15 cellular contexts compared by ENCODE assay signal in the genomic region with DNA sequence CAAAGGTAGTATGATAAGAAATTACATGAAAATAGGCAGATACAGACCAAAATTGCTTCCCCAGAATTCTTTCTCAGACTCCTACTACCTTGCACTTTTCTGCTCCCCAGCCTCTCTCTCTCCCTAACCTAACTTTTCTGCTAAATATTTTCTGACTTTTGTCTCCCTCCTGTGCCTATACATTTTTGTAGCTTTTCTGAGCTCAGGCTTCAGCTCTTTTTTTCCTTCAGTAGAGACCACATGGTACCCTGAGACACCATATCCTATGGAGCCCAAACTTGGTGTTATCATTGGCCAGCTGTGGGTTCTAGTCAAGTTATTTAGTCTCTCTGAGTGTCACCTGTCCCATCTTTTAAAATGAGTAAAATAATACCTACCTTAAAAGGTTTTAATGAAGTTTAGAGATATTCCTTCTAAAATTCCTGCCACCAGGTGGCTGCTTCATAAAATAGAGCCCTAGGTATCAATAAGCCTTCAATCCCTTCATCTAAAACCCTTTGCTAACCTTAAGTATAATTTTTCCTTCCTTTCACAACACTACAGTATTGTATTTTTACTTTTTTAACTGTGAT.
A peak's percentile ranks its signal among the peaks of the same experiment; 100 is the strongest.
DNase-seq lines count a peak whose midpoint lies in the region; ATAC-seq and TF ChIP-seq lines count a peak whose summit lies in the region.
"Had no signal": no experiment of that assay in that cellular context is flagged by ENCODE, and none has a peak within 500 bp of the region (broad histone marks: within the 10 kb centered on the region; RNA-seq: fewer than 3 reads in every experiment).

No MANE protein-coding gene starts in this region.

- ATAC-seq in right cardiac atrium = no peak
- ATAC-seq: activated CD8-positive, alpha-beta memory T cell treated with anti-CD3 and anti-CD28 coated beads, Interleukin-2, amount 10 ng/mL, durations not matched to agents 7 days and 5 days; natural killer cell had no signal

- H3K9ac ChIP-seq in smooth muscle cell (ENCODE audit: low read depth) = no peak overlapping the region

- no peak overlapping the region for H2AFZ ChIP-seq in smooth muscle cell (ENCODE audit: low read depth)

- H3K27me3 ChIP-seq in cardiac muscle cell (no peaks in the 10 kb centered on the region), right cardiac atrium (ENCODE audit: control insufficient read depth, insufficient read depth) (no peaks in the 10 kb centered on the region), smooth muscle cell (ENCODE audit: low read depth) (no peaks in the 10 kb centered on the region)
- H3K27me3 ChIP-seq: uterus had no signal

- H3K4me3 ChIP-seq in cardiac muscle cell (no peak overlapping the region), right cardiac atrium (ENCODE audit: low read length) (no peak overlapping the region), fibroblast of pulmonary artery (replicated peaks; ENCODE audit: low read depth, low read length) (no peak overlapping the region), smooth muscle cell (no peak overlapping the region)
- H3K4me3 ChIP-seq: uterus had no signal

- POLR2A ChIA-PET in RWPE1 (lab: Yijun Ruan, JAX; ENCODE audit: low non-redundant PET) = no interaction called here

- intact Hi-C loops in right cardiac atrium (cut with DNase I) = no loop called here

- no peaks in the 10 kb centered on the region for H3K9me3 ChIP-seq in cardiac muscle cell (ENCODE audit: low read depth)
- no peaks in the 10 kb centered on the region for H3K9me3 ChIP-seq in right cardiac atrium (ENCODE audit: control insufficient read depth, low read length)
- no peaks in the 10 kb centered on the region for H3K9me3 ChIP-seq in smooth muscle cell (replicated peaks; ENCODE audit: low read depth)
- H3K9me3 ChIP-seq: uterus had no signal

- no peaks in the 10 kb centered on the region for H4K20me1 ChIP-seq in smooth muscle cell (ENCODE audit: low read depth)

- TF ChIP-seq CTCF in cardiac muscle cell (IDR thresholded peaks at IDR 0.05; ENCODE audit: low read depth, low read length) (peak; percentile 20), RWPE1 (conservative IDR thresholded peaks at IDR 0.05; ENCODE audit: low read depth) (no peak), fibroblast of pulmonary artery (IDR thresholded peaks at IDR 0.05; ENCODE audit: low read length, missing control alignments) (peak; percentile 18), smooth muscle cell (IDR thresholded peaks at IDR 0.05; ENCODE audit: borderline replicate concordance, insufficient read depth, poor library complexity, severe bottlenecking) (peak; percentile 43)

- H3K27ac ChIP-seq in cardiac muscle cell (no peak overlapping the region), right cardiac atrium (ENCODE audit: low read length) (no peak overlapping the region), RWPE1 (no peak overlapping the region), smooth muscle cell (ENCODE audit: low read depth) (no peak overlapping the region), substantia nigra (ENCODE audit: low read depth, low read length, poor library complexity, severe bottlenecking) (no peak overlapping the region)
- H3K27ac ChIP-seq: HL-60, uterus had no signal

- H3K36me3 ChIP-seq in cardiac muscle cell (no peaks in the 10 kb centered on the region), smooth muscle cell (ENCODE audit: low read depth) (no peaks in the 10 kb centered on the region)
- H3K36me3 ChIP-seq: uterus had no signal

- DNase-seq in cardiac muscle cell (ENCODE audit: low read depth in 1 of 2, low spot score in 1 of 2) (no peak), right cardiac atrium (no peak), RWPE1 (ENCODE audit: low spot score) (peak; percentile 43), fibroblast of pulmonary artery (ENCODE audit: low read depth) (no peak), smooth muscle cell (lab: John Stamatoyannopoulos, UW; ENCODE audit: unreplicated experiment) (no peak), substantia nigra (lab: John Stamatoyannopoulos, UW) (no peak), NCI-H1105 treated with DMSO at 0.1 percent for 48 hours (lab: John Stamatoyannopoulos, UW) (no peak)
- DNase-seq in stimulated activated CD8-positive, alpha-beta memory T cell treated with anti-CD3 and anti-CD28 coated beads, Interleukin-4, amount 100 ng/mL, for 48 hours = no peak
- DNase-seq: activated CD8-positive, alpha-beta memory T cell treated with anti-CD3 and anti-CD28 coated beads, Interleukin-2, amount 10 ng/mL, durations not matched to agents 7 days and 5 days; AML-193; amniotic stem cell; GF-D8; natural killer cell; uterus had no signal

- H3K79me2 ChIP-seq in smooth muscle cell (ENCODE audit: low read depth) = no peaks in the 10 kb centered on the region

- H3K4me1 ChIP-seq in cardiac muscle cell (ENCODE audit: low read depth) (no peaks in the 10 kb centered on the region), right cardiac atrium (ENCODE audit: control insufficient read depth, insufficient read depth, low read length) (no peaks in the 10 kb centered on the region), smooth muscle cell (ENCODE audit: low read depth) (no peaks in the 10 kb centered on the region)
- H3K4me1 ChIP-seq: uterus had no signal

- no peak overlapping the region for H3K4me2 ChIP-seq in smooth muscle cell

- H3F3A ChIP-seq in smooth muscle cell (ENCODE audit: low read depth) = no peaks in the 10 kb centered on the region

- CTCF ChIA-PET in RWPE1 (lab: Yijun Ruan, JAX) = interaction anchor here (0.6 to 1.6 kb wide), 12 partner anchors 10 to 1543 kb away, joined by 3 to 5 read pairs (median 3); no protein-coding TSS in a partner anchor
